ENCODE assay signal across 11 cellular contexts in the genomic region with DNA sequence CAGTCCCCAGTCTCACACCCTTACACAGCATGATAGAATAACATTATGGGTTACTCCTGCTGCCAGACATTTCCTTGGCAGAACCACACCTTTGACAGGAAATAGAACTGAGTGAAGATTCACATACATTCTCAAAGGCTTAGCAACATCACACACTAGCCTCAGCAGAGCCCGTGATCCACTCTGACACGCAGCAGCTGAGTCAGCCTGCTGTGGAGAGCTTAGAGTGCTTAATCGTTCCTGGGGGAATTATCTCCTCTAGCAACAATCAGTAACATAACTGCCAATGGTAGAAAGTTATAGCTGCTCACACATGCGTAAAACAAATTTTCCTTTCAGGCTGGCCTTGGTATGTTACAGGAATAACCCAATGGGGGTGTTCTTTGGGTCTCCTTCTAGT.
A peak's percentile ranks its signal among the peaks of the same experiment; 100 is the strongest.
DNase-seq lines count a peak whose midpoint lies in the region; ATAC-seq and TF ChIP-seq lines count a peak whose summit lies in the region.
"Had no signal": no experiment of that assay in that cellular context is flagged by ENCODE, and none has a peak within 500 bp of the region (broad histone marks: within the 10 kb centered on the region; RNA-seq: fewer than 3 reads in every experiment).

No MANE protein-coding gene starts in this region.

- ATAC-seq in HG02973 (IDR thresholded peaks at IDR 0.05; ENCODE audit: unreplicated experiment) = no peak
- ATAC-seq: activated CD4-positive, CD25-positive, alpha-beta regulatory T cell treated with anti-CD3 and anti-CD28 coated beads, Interleukin-2, amount 50 U/mL, for 24 hours had no signal

- H3K9me3 ChIP-seq in esophagus squamous epithelium = no peaks in the 10 kb centered on the region

- H3K27me3 ChIP-seq in esophagus squamous epithelium = no peaks in the 10 kb centered on the region
- H3K27me3 ChIP-seq: dorsolateral prefrontal cortex had no signal

- peaks cover 0 to 11% (median 9%) of the 10 kb centered on the region in 3 donors for H3K4me1 ChIP-seq in esophagus squamous epithelium

- TF ChIP-seq POLR2A in esophagus squamous epithelium (IDR thresholded peaks at IDR 0.05) = no peak

- no peaks in the 10 kb centered on the region for H3K36me3 ChIP-seq in esophagus squamous epithelium

- intact Hi-C loops in esophagus squamous epithelium (cut with DNase I) = no loop called here

- TF ChIP-seq CTCF in epithelial cell of proximal tubule (conservative IDR thresholded peaks at IDR 0.05; ENCODE audit: low read depth, low read length) (no peak), esophagus squamous epithelium (IDR thresholded peaks at IDR 0.05) (no peak)

- H3K27ac ChIP-seq in esophagus squamous epithelium = no peak overlapping the region

- H3K4me3 ChIP-seq in epithelial cell of proximal tubule (ENCODE audit: low read depth, low read length) (no peak overlapping the region), esophagus squamous epithelium (no peak overlapping the region)
- H3K4me3 ChIP-seq: dorsolateral prefrontal cortex had no signal

- DNase-seq in GM04504 (ENCODE audit: low read depth) = peak; percentile 99
- peak; percentile 71 for DNase-seq in NCI-H69 (lab: John Stamatoyannopoulos, UW)
- DNase-seq in epithelial cell of proximal tubule (ENCODE audit: low read depth) = peak; percentile 97
- DNase-seq in renal cortical epithelial cell (ENCODE audit: low read depth) = peak; percentile 98
- no peak for DNase-seq in germinal center (ENCODE audit: low spot score)
- DNase-seq in putamen (ENCODE audit: low spot score) = no peak
- no peak for DNase-seq in esophagus squamous epithelium (lab: John Stamatoyannopoulos, UW)
- DNase-seq: substantia nigra had no signal

- WGBS in esophagus squamous epithelium, 2 donors = 7 to 27% methylated on average over 3 to 4 of the region's 4 CpGs

Comparison
In these comparisons a context has a peak if more than half of its experiments do, and no peak if none do; other contexts are left out.
1. DNase-seq: peak in GM04504 (single experiment), NCI-H69 (single experiment), epithelial cell of proximal tubule (single experiment) and renal cortical epithelial cell (single experiment); none in germinal center (single experiment), putamen (single experiment) and esophagus squamous epithelium (single experiment).